1 cellular context compared by ENCODE assay signal in genomic region chr19:3968556-3969434, GRCh38.
A peak's percentile ranks its signal among the peaks of the same experiment; 100 is the strongest.
TF ChIP-seq lines count a peak whose summit lies in the region.

No MANE protein-coding gene starts in this region.

TF ChIP-seq in K562, 482 proteins besides CTCF, POLR2A, EP300 and RAD21:
- TF ChIP-seq, protein P1, sequence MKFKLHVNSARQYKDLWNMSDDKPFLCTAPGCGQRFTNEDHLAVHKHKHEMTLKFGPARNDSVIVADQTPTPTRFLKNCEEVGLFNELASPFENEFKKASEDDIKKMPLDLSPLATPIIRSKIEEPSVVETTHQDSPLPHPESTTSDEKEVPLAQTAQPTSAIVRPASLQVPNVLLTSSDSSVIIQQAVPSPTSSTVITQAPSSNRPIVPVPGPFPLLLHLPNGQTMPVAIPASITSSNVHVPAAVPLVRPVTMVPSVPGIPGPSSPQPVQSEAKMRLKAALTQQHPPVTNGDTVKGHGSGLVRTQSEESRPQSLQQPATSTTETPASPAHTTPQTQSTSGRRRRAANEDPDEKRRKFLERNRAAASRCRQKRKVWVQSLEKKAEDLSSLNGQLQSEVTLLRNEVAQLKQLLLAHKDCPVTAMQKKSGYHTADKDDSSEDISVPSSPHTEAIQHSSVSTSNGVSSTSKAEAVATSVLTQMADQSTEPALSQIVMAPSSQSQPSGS (CRISPR knock-in tag; IDR thresholded peaks at IDR 0.05): peak; percentile 35; the same call in 1 of the 2 replicates
- TF ChIP-seq PML (IDR thresholded peaks at IDR 0.05; ENCODE audit: low read length): no peak
- no peak for TF ChIP-seq OTX1 (CRISPR knock-in tag; IDR thresholded peaks at IDR 0.05)
- no peak for TF ChIP-seq TCF3 (CRISPR knock-in tag; IDR thresholded peaks at IDR 0.05)
- peak; percentile 15; the same call in 1 of the 2 replicates for TF ChIP-seq CREM (IDR thresholded peaks at IDR 0.05; ENCODE audit: low read depth)
- TF ChIP-seq SRSF7 (optimal IDR thresholded peaks at IDR 0.05; ENCODE audit: low read depth, low read length): no peak
- peak; percentile 50; the same call in 1 of the 2 replicates for TF ChIP-seq TFAP4 (CRISPR knock-in tag; IDR thresholded peaks at IDR 0.05; ENCODE audit: borderline replicate concordance)
- TF ChIP-seq TEAD2 (tag; IDR thresholded peaks at IDR 0.05): peak; percentile 67; the same call in 1 of the 2 replicates
- peak; percentile 35 for TF ChIP-seq ZNF121 (CRISPR knock-in tag; conservative IDR thresholded peaks at IDR 0.05)
- TF ChIP-seq VEZF1 (CRISPR knock-in tag; IDR thresholded peaks at IDR 0.05): peak; percentile 52
- TF ChIP-seq SRF (CRISPR knock-in tag; IDR thresholded peaks at IDR 0.05): peak; percentile 82 to 95; a peak in 3 of 4 replicates
- TF ChIP-seq FOXK1 (CRISPR knock-in tag; IDR thresholded peaks at IDR 0.05; ENCODE audit: borderline replicate concordance): peak; percentile 55; the same call in 1 of the 2 replicates
- peak; percentile 79 for TF ChIP-seq ZFP36 (IDR thresholded peaks at IDR 0.05; ENCODE audit: low read depth, low read length, partially characterized antibody)
- TF ChIP-seq NR4A1 (CRISPR knock-in tag; IDR thresholded peaks at IDR 0.05): no peak
- no peak for TF ChIP-seq NR4A1 (tag; IDR thresholded peaks at IDR 0.05)
- peak; percentile 90 for TF ChIP-seq ATF3 (IDR thresholded peaks at IDR 0.05)
- TF ChIP-seq ATF3 (CRISPR knock-in tag; conservative IDR thresholded peaks at IDR 0.05): no peak
- peak; percentile 95 for TF ChIP-seq ATF7 (IDR thresholded peaks at IDR 0.05)
- peak; percentile 57 for TF ChIP-seq TEAD4 (IDR thresholded peaks at IDR 0.05; ENCODE audit: low read length)
- no peak for TF ChIP-seq TEAD4 (CRISPR knock-in tag; IDR thresholded peaks at IDR 0.05; ENCODE audit: borderline replicate concordance)
- TF ChIP-seq FOSL1 (tag; conservative IDR thresholded peaks at IDR 0.05): peak; percentile 75
- no peak for TF ChIP-seq BRF1 (IDR thresholded peaks at IDR 0.05; ENCODE audit: borderline replicate concordance, extremely low read depth, insufficient read length)
- TF ChIP-seq SREBF1 (IDR thresholded peaks at IDR 0.05; ENCODE audit: borderline replicate concordance, low read depth, low read length): no peak
- TF ChIP-seq, protein P2, sequence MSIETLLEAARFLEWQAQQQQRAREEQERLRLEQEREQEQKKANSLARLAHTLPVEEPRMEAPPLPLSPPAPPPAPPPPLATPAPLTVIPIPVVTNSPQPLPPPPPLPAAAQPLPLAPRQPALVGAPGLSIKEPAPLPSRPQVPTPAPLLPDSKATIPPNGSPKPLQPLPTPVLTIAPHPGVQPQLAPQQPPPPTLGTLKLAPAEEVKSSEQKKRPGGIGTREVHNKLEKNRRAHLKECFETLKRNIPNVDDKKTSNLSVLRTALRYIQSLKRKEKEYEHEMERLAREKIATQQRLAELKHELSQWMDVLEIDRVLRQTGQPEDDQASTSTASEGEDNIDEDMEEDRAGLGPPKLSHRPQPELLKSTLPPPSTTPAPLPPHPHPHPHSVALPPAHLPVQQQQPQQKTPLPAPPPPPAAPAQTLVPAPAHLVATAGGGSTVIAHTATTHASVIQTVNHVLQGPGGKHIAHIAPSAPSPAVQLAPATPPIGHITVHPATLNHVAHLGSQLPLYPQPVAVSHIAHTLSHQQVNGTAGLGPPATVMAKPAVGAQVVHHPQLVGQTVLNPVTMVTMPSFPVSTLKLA (conservative IDR thresholded peaks at IDR 0.05): 0 out of 4 replicates have a peak, but pooled peaks of 1 of the 2 experiments have one; percentile 20
- TF ChIP-seq ILK (tag; IDR thresholded peaks at IDR 0.05; ENCODE audit: borderline replicate concordance, low read depth): no peak
- peak; percentile 54 to 81; a peak in 2 of 4 replicates for TF ChIP-seq TEAD1 (CRISPR knock-in tag; IDR thresholded peaks at IDR 0.05)
- no peak for TF ChIP-seq ZC3H4 (CRISPR knock-in tag; IDR thresholded peaks at IDR 0.05; ENCODE audit: borderline replicate concordance)
- 0 out of 2 replicates have a peak, but pooled peaks have one; percentile 13 for TF ChIP-seq SMAD4 (CRISPR knock-in tag; conservative IDR thresholded peaks at IDR 0.05)
- TF ChIP-seq RFX7 (CRISPR knock-in tag; IDR thresholded peaks at IDR 0.05): no peak
- TF ChIP-seq, protein P3, sequence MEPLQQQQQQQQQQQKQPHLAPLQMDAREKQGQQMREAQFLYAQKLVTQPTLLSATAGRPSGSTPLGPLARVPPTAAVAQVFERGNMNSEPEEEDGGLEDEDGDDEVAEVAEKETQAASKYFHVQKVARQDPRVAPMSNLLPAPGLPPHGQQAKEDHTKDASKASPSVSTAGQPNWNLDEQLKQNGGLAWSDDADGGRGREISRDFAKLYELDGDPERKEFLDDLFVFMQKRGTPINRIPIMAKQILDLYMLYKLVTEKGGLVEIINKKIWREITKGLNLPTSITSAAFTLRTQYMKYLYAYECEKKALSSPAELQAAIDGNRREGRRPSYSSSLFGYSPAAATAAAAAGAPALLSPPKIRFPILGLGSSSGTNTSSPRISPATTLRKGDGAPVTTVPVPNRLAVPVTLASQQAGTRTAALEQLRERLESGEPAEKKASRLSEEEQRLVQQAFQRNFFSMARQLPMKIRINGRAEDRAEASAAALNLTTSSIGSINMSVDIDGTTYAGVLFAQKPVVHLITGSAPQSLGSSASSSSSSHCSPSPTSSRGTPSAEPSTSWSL (CRISPR knock-in tag; IDR thresholded peaks at IDR 0.05; ENCODE audit: borderline replicate concordance): no peak
- no peak for TF ChIP-seq CBFA2T2 (conservative IDR thresholded peaks at IDR 0.05)
- TF ChIP-seq JUND (IDR thresholded peaks at IDR 0.05; ENCODE audit: borderline replicate concordance, low read depth, low read length): peak; percentile 94
- peak; percentile 92; the same call in 2 of the 3 replicates for TF ChIP-seq JUND (tag; IDR thresholded peaks at IDR 0.05; ENCODE audit: borderline replicate concordance, low read depth, low read length)
- TF ChIP-seq FOXM1 (IDR thresholded peaks at IDR 0.05; ENCODE audit: low read depth): no peak
- TF ChIP-seq FOXM1 (CRISPR knock-in tag; IDR thresholded peaks at IDR 0.05; ENCODE audit: low read depth): no peak
- 0 out of 2 replicates have a peak, but pooled peaks have one; percentile 47 for TF ChIP-seq ZKSCAN8 (CRISPR knock-in tag; IDR thresholded peaks at IDR 0.05)
- TF ChIP-seq FOXA3 (CRISPR knock-in tag; conservative IDR thresholded peaks at IDR 0.05 in 1 of 2, IDR thresholded peaks at IDR 0.05 in 1 of 2): peak; percentile 42 to 89; a peak in 3 of 4 replicates
- no peak for TF ChIP-seq CTCFL (IDR thresholded peaks at IDR 0.05; ENCODE audit: borderline replicate concordance, insufficient read depth, low read depth, low read length, poor library complexity, severe bottlenecking)
- peak; percentile 90 for TF ChIP-seq JUN (IDR thresholded peaks at IDR 0.05; ENCODE audit: borderline replicate concordance, low read depth, low read length)
- TF ChIP-seq JUN (CRISPR knock-in tag; IDR thresholded peaks at IDR 0.05; ENCODE audit: borderline replicate concordance): 0 out of 2 replicates have a peak, but pooled peaks have one; percentile 61
- TF ChIP-seq ZNF436 (CRISPR knock-in tag; IDR thresholded peaks at IDR 0.05): 0 out of 2 replicates have a peak, but pooled peaks have one; percentile 22
- TF ChIP-seq FOXK2 (conservative IDR thresholded peaks at IDR 0.05 in 1 of 2, IDR thresholded peaks at IDR 0.05 in 1 of 2; ENCODE audit: low read depth in 2 of 2): peak; percentile 88 to 91
